In genomic region chr12:67803450-67804034, GRCh38 we compare ENCODE assay signal across 15 cellular contexts.
"Had no signal": no experiment of that assay in that cellular context is flagged by ENCODE, and none has a peak within 500 bp of the region (broad histone marks: within the 10 kb centered on the region; RNA-seq: fewer than 3 reads in every experiment).

No MANE protein-coding gene starts in this region.

- H3K36me3 ChIP-seq: adrenal gland, breast epithelium, esophagus squamous epithelium, lower lobe of right lung, vagina had no signal

- H3K9me3 ChIP-seq: adrenal gland, breast epithelium, esophagus squamous epithelium, lower lobe of right lung, vagina had no signal

- H3K4me3 Mint-ChIP-seq: activated CD4-positive, alpha-beta T cell treated with anti-CD3 and anti-CD28 coated beads, Interleukin-2, amount 10 ng/mL, durations not matched to agents 7 days and 5 days; activated CD8-positive, alpha-beta T cell treated with anti-CD3 and anti-CD28 coated beads, Interleukin-2, amount 10 ng/mL, durations not matched to agents 7 days and 5 days; activated T-cell treated with anti-CD3 and anti-CD28 coated beads, Interleukin-2, amount 50 U/mL, for 24 hours; dendritic cell treated with granulocyte-macrophage colony-stimulating factor and Interleukin-4, amounts not matched to agents 40 ng/mL and 50 ng/mL, for 4 days; natural killer cell treated with Interleukin-12 subunit alpha and Interleukin-12 subunit beta and Interleukin-15 and Interleukin-18, amount 100 ng/mL, for 72 hours had no signal

- H3K27me3 Mint-ChIP-seq: activated CD4-positive, alpha-beta T cell treated with anti-CD3 and anti-CD28 coated beads, Interleukin-2, amount 10 ng/mL, durations not matched to agents 7 days and 5 days; activated T-cell treated with anti-CD3 and anti-CD28 coated beads, Interleukin-2, amount 50 U/mL, for 24 hours had no signal

- H3K9me3 Mint-ChIP-seq: activated CD4-positive, alpha-beta T cell treated with anti-CD3 and anti-CD28 coated beads, Interleukin-2, amount 10 ng/mL, durations not matched to agents 7 days and 5 days; activated T-cell treated with anti-CD3 and anti-CD28 coated beads, Interleukin-2, amount 50 U/mL, for 24 hours; dendritic cell treated with granulocyte-macrophage colony-stimulating factor and Interleukin-4, amounts not matched to agents 40 ng/mL and 50 ng/mL, for 4 days; natural killer cell treated with Interleukin-12 subunit alpha and Interleukin-12 subunit beta and Interleukin-15 and Interleukin-18, amount 100 ng/mL, for 72 hours had no signal

- H3K27ac ChIP-seq: adrenal gland, breast epithelium, esophagus squamous epithelium, lower lobe of right lung, vagina had no signal

- ATAC-seq: left colon, lower lobe of right lung had no signal

- H3K36me3 Mint-ChIP-seq: natural killer cell treated with Interleukin-12 subunit alpha and Interleukin-12 subunit beta and Interleukin-15 and Interleukin-18, amount 100 ng/mL, for 72 hours had no signal

- DNase-seq: activated T-cell treated with anti-CD3 and anti-CD28 coated beads, Interleukin-2, amount 50 U/mL, for 24 hours; adrenal gland; cerebellar nuclear complex; effector CD8-positive, alpha-beta T cell; esophagus squamous epithelium; left colon; lower lobe of right lung; SW 1271; trophoblast cell had no signal

- H3K27me3 ChIP-seq: adrenal gland, breast epithelium, esophagus squamous epithelium, vagina had no signal

- H3K27ac Mint-ChIP-seq: activated CD4-positive, alpha-beta T cell treated with anti-CD3 and anti-CD28 coated beads, Interleukin-2, amount 10 ng/mL, durations not matched to agents 7 days and 5 days; activated CD8-positive, alpha-beta T cell treated with anti-CD3 and anti-CD28 coated beads, Interleukin-2, amount 10 ng/mL, durations not matched to agents 7 days and 5 days; activated T-cell treated with anti-CD3 and anti-CD28 coated beads, Interleukin-2, amount 50 U/mL, for 24 hours; dendritic cell treated with granulocyte-macrophage colony-stimulating factor and Interleukin-4, amounts not matched to agents 40 ng/mL and 50 ng/mL, for 4 days; natural killer cell treated with Interleukin-12 subunit alpha and Interleukin-12 subunit beta and Interleukin-15 and Interleukin-18, amount 100 ng/mL, for 72 hours had no signal

- H3K4me3 ChIP-seq: adrenal gland, breast epithelium, esophagus squamous epithelium, lower lobe of right lung, vagina had no signal

- H3K4me1 ChIP-seq: adrenal gland, breast epithelium, lower lobe of right lung had no signal
